Comparison of ENCODE assay signal across 9 cellular contexts in the genomic region with DNA sequence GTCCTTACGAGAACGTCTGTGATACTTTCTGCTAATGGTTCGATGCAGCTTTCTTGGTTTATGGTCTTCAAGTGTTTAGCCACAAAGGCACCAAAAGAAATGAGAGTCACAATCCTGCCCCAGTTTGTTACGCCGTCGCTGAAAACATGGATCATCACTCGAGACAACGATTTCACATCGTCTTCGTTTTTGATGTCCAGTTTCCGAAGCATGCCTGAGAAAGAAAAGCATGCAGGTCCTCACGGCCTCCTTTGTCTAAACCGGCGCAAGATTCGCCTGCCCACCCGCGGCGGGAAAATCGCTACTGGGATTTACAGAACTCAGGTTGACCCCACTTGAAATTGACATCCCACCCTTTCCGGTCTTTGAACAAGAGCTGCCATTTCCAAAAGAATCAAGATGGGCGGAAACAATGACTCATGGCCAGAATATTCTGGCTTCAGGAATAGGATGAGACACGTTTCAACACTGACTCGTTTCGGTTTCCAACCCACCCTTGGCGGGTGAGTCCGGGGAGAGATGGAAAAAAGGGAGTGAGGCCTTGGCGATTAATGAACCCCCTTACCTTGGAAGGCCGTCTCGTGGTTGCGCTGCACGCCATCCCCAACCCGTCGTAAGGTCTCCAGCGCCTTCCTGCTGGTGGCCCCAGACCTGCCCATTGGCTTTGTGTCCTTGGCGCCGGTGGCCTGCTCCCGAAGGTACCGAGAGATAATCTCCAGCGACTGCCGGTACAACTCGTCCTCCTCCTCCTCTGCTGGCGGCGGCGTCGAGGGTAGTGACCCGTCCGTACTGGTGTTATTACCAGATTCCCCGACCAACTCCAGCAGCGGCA. TPM values are rescaled to one million over a fixed set of nuclear protein-coding genes. Genes with fewer than 3 reads are reported as not detected.
DNase-seq lines count a peak whose midpoint lies in the region; ATAC-seq, FAIRE-seq and TF ChIP-seq lines count a peak whose summit lies in the region.
"Had no signal": no experiment of that assay in that cellular context is flagged by ENCODE, and none has a peak within 500 bp of the region (broad histone marks: within the 10 kb centered on the region; RNA-seq: fewer than 3 reads in every experiment).

No MANE protein-coding gene starts in this region.

- TF ChIP-seq CTCF in KMS-11 (conservative IDR thresholded peaks at IDR 0.05; ENCODE audit: low read depth, low read length) (no peak), SK-N-SH (IDR thresholded peaks at IDR 0.05) (no peak), bronchial epithelial cell (IDR thresholded peaks at IDR 0.05; ENCODE audit: insufficient read depth, low read length, severe bottlenecking) (no peak), keratinocyte (optimal IDR thresholded peaks at IDR 0.05 in 1 of 3, IDR thresholded peaks at IDR 0.05 in 1 of 3, conservative IDR thresholded peaks at IDR 0.05 in 1 of 3; ENCODE audit: extremely low read depth in 1 of 3, insufficient read depth in 2 of 3, low read length in 3 of 3) (no peak), smooth muscle cell (IDR thresholded peaks at IDR 0.05; ENCODE audit: borderline replicate concordance, insufficient read depth, poor library complexity, severe bottlenecking) (no peak)

- peaks cover 60% of the 10 kb centered on the region for H3F3A ChIP-seq in SK-N-SH (replicated peaks; ENCODE audit: insufficient read depth)
- peaks cover 51% of the 10 kb centered on the region for H3F3A ChIP-seq in smooth muscle cell (ENCODE audit: low read depth)

- H3K4me2 ChIP-seq in KMS-11, result peak overlapping the region; percentile 99
- peak overlapping the region; percentile 89 for H3K4me2 ChIP-seq in SK-N-SH
- no peak overlapping the region for H3K4me2 ChIP-seq in keratinocyte (ENCODE audit: control insufficient read depth, extremely low read depth, insufficient read depth, low read depth, low read length)
- peak overlapping the region; percentile 83 for H3K4me2 ChIP-seq in smooth muscle cell

- no peaks in the 10 kb centered on the region for H3K9me3 ChIP-seq in SK-N-SH
- no peaks in the 10 kb centered on the region for H3K9me3 ChIP-seq in keratinocyte (ENCODE audit: control insufficient read depth, low read depth, low read length)
- H3K9me3 ChIP-seq in smooth muscle cell (replicated peaks; ENCODE audit: low read depth), result no peaks in the 10 kb centered on the region

- H4K20me1 ChIP-seq in KMS-11 (ENCODE audit: insufficient read depth), result peaks cover 49% of the 10 kb centered on the region
- H4K20me1 ChIP-seq in SK-N-SH (ENCODE audit: insufficient read depth), result peaks cover 56% of the 10 kb centered on the region
- peaks cover 44% of the 10 kb centered on the region for H4K20me1 ChIP-seq in keratinocyte (ENCODE audit: control insufficient read depth, extremely low read depth, insufficient read depth, low read length)
- peaks cover 59% of the 10 kb centered on the region for H4K20me1 ChIP-seq in smooth muscle cell (ENCODE audit: low read depth)

- H3K36me3 ChIP-seq in KMS-11 (ENCODE audit: insufficient read depth) (peaks cover 49% of the 10 kb centered on the region), SK-N-SH (replicated peaks in 1 of 2; ENCODE audit: control insufficient read depth in 1 of 2, insufficient read depth in 2 of 2, low read length in 1 of 2) (peaks cover 46 to 56% of the 10 kb centered on the region in 2 experiments), bronchial epithelial cell (ENCODE audit: control insufficient read depth, insufficient read depth, low read length) (peaks cover 20% of the 10 kb centered on the region), keratinocyte (ENCODE audit: control insufficient read depth in 2 of 2, extremely low read depth in 1 of 2, insufficient read depth in 2 of 2, low read length in 2 of 2) (peaks cover 18 to 51% of the 10 kb centered on the region in 2 experiments), smooth muscle cell (ENCODE audit: low read depth) (peaks cover 32% of the 10 kb centered on the region)

- H3K27ac ChIP-seq in KMS-11 (peak overlapping the region; percentile 78), SK-N-SH (ENCODE audit: low read depth in 2 of 2, low read length in 1 of 2) (peak overlapping the region; percentile 97 to 100), keratinocyte (ENCODE audit: control insufficient read depth, insufficient read depth, low read length) (peak overlapping the region; percentile 98), smooth muscle cell (ENCODE audit: low read depth) (peak overlapping the region; percentile 96)

- H3K4me3 ChIP-seq in KMS-11 (IDR thresholded peaks at IDR 0.05; ENCODE audit: insufficient read depth, low read depth, low read length), result peak overlapping the region; percentile 98
- peak overlapping the region; percentile 95 to 98 for H3K4me3 ChIP-seq in SK-N-SH (ENCODE audit: low read depth in 2 of 2, low read length in 1 of 2)
- peak overlapping the region; percentile 99 for H3K4me3 ChIP-seq in bronchial epithelial cell (ENCODE audit: low read depth, low read length)
- H3K4me3 ChIP-seq in keratinocyte (ENCODE audit: control insufficient read depth in 2 of 3, extremely low read depth in 1 of 3, insufficient read depth in 2 of 3, low read depth in 1 of 3, low read length in 3 of 3), result peak overlapping the region; percentile 90 to 98 (median 97)
- peak overlapping the region; percentile 92 for H3K4me3 ChIP-seq in smooth muscle cell

- CTCF ChIA-PET in SK-N-SH (lab: Yijun Ruan, JAX), result interaction anchor here (1.1 to 13.4 kb wide), 3 partner anchors 17 to 62 kb away, joined by 3 to 142 read pairs (median 4); a partner anchor contains a TSS

- no peak for ATAC-seq in GM18517 (IDR thresholded peaks at IDR 0.05; ENCODE audit: unreplicated experiment)

- POLR2A ChIA-PET in SK-N-SH (lab: Yijun Ruan, JAX), result interaction anchor here (0.6 to 7.0 kb wide), 10 partner anchors 8 to 427 kb away, joined by 3 to 149 read pairs (median 4); a partner anchor contains a TSS

- H3K9me2 ChIP-seq in SK-N-SH, result no peaks in the 10 kb centered on the region

- TF ChIP-seq RAD21 in SK-N-SH (IDR thresholded peaks at IDR 0.05; ENCODE audit: low read length), result no peak

- peaks cover 54% of the 10 kb centered on the region for H3K4me1 ChIP-seq in KMS-11 (ENCODE audit: low read depth, poor library complexity, severe bottlenecking)
- peaks cover 14 to 28% of the 10 kb centered on the region in 2 experiments; a peak in 3 of 4 replicates for H3K4me1 ChIP-seq in SK-N-SH (ENCODE audit: control insufficient read depth in 1 of 2, insufficient read depth in 2 of 2, low read depth in 1 of 2, low read length in 1 of 2)
- peaks cover 30% of the 10 kb centered on the region for H3K4me1 ChIP-seq in keratinocyte (ENCODE audit: control insufficient read depth, extremely low read depth, insufficient read depth, low read length)
- peaks cover 27% of the 10 kb centered on the region for H3K4me1 ChIP-seq in smooth muscle cell (ENCODE audit: low read depth)

- no peaks in the 10 kb centered on the region for H3K27me3 ChIP-seq in KMS-11 (ENCODE audit: insufficient read depth, low read depth)
- H3K27me3 ChIP-seq in SK-N-SH (ENCODE audit: insufficient read depth), result no peaks in the 10 kb centered on the region
- H3K27me3 ChIP-seq in bronchial epithelial cell (ENCODE audit: control insufficient read depth, insufficient read depth, low read length), result no peaks in the 10 kb centered on the region
- H3K27me3 ChIP-seq in keratinocyte (ENCODE audit: control insufficient read depth, extremely low read depth, insufficient read depth, low read length), result no peaks in the 10 kb centered on the region
- H3K27me3 ChIP-seq in smooth muscle cell (ENCODE audit: low read depth), result no peaks in the 10 kb centered on the region

- H2AFZ ChIP-seq in KMS-11 (ENCODE audit: low read depth) (peak overlapping the region; percentile 25; the same call in 1 of the 2 replicates), SK-N-SH (ENCODE audit: low read depth) (no peak overlapping the region), keratinocyte (ENCODE audit: control insufficient read depth, low read length) (no peak overlapping the region), smooth muscle cell (ENCODE audit: low read depth) (no peak overlapping the region)

- FAIRE-seq in bronchial epithelial cell (lab: Jason Lieb, UNC) (no peak), keratinocyte (lab: Jason Lieb, UNC) (no peak)
- FAIRE-seq: endometrium had no signal

- H3K9ac ChIP-seq in KMS-11, result peak overlapping the region; percentile 92
- peak overlapping the region; percentile 100 for H3K9ac ChIP-seq in SK-N-SH
- H3K9ac ChIP-seq in keratinocyte (ENCODE audit: control insufficient read depth, extremely low read depth, insufficient read depth, low read length), result peak overlapping the region; percentile 99
- H3K9ac ChIP-seq in smooth muscle cell (ENCODE audit: low read depth), result peak overlapping the region; percentile 99

- H3K79me2 ChIP-seq in KMS-11 (ENCODE audit: insufficient read depth, low read depth) (peaks cover 65% of the 10 kb centered on the region), SK-N-SH (ENCODE audit: insufficient read depth) (peaks cover 84% of the 10 kb centered on the region), keratinocyte (ENCODE audit: control insufficient read depth, insufficient read depth, low read length) (peaks cover 60% of the 10 kb centered on the region), smooth muscle cell (ENCODE audit: low read depth) (peaks cover 68% of the 10 kb centered on the region)

- no peaks in the 10 kb centered on the region for H3K9me1 ChIP-seq in keratinocyte (ENCODE audit: control insufficient read depth, extremely low read depth, insufficient read depth, low read length)

- under 1% methylated on average over 42 of the region's 49 CpGs for WGBS in SK-N-SH (ENCODE audit: low lambda C conversion rate)
- 2% methylated on average over 49 of the region's 49 CpGs for WGBS in smooth muscle cell (ENCODE audit: low lambda C conversion rate)

- TF ChIP-seq EP300 in SK-N-SH (IDR thresholded peaks at IDR 0.05; ENCODE audit: borderline replicate concordance in 1 of 2, low read depth in 1 of 2, low read length in 1 of 2), result no peak

- DNase-seq in GM04504 (ENCODE audit: low read depth) (peak; percentile 80), SK-N-SH (peak; percentile 27), bronchial epithelial cell (ENCODE audit: low read depth) (peak; percentile 76), keratinocyte (ENCODE audit: low read depth, low spot score) (no peak), smooth muscle cell (lab: John Stamatoyannopoulos, UW; ENCODE audit: unreplicated experiment) (peak; percentile 81), HPDE6-E6E7 (ENCODE audit: extremely low spot score) (no peak)

- dilution Hi-C loops in keratinocyte (cut with MboI; ENCODE audit: extremely low pct_ligation_motif_present, low sequenced_read_pairs), result no loop called here

RNA-seq across cellular contexts. Expression of a gene that starts 0.9 kb away (rescaled TPM):
- polyA plus RNA-seq in SK-N-SH (2012; rRNA removed) (110 and 131 TPM in 2 replicates), keratinocyte (105 to 237 TPM (median 156 TPM) in 3 replicates), smooth muscle cell (224 and 247 TPM in 2 replicates)
- 70.8 and 82.9 TPM in 2 replicates for polyA plus RNA-seq in SK-N-SH (2012; cell fraction: cytosol; rRNA removed)
- polyA plus RNA-seq in SK-N-SH (2012; cell fraction: nucleus; rRNA removed), result 354 and 429 TPM in 2 replicates
- total RNA-seq in bronchial epithelial cell (247 and 280 TPM in 2 replicates), smooth muscle cell (519 and 630 TPM in 2 replicates)
- polyA plus RNA-seq in keratinocyte (2011; ENCODE audit: low read depth), result 301 TPM
- 85.0 and 142 TPM in 2 replicates for polyA plus RNA-seq in keratinocyte (2011; cell fraction: cytosol; rRNA removed)
- polyA plus RNA-seq in keratinocyte (2011; cell fraction: nucleus; rRNA removed), result 241 and 336 TPM in 2 replicates
- polyA plus RNA-seq in keratinocyte (2012; ENCODE audit: low replicate concordance), result 139 and 235 TPM in 2 replicates
- polyA minus RNA-seq in keratinocyte, result 75.7 to 233 TPM (median 111 TPM) in 3 replicates
- 164 TPM for polyA minus RNA-seq in keratinocyte (2011; cell fraction: cytosol; rRNA and poly(A)+ RNA removed)
- 148 and 203 TPM in 2 replicates for polyA minus RNA-seq in keratinocyte (2011; cell fraction: nucleus; rRNA and poly(A)+ RNA removed)

RNA-seq across cellular contexts. Expression of a gene that starts 29.3 kb away (rescaled TPM):
- polyA plus RNA-seq in SK-N-SH (2012; rRNA removed) (2.4 and 3.4 TPM in 2 replicates), keratinocyte (7.0 to 22.8 TPM (median 7.0 TPM) in 3 replicates), smooth muscle cell (8.4 and 20.8 TPM in 2 replicates)
- polyA plus RNA-seq in SK-N-SH (2012; cell fraction: cytosol; rRNA removed), result 1.9 and 3.0 TPM in 2 replicates
- polyA plus RNA-seq in SK-N-SH (2012; cell fraction: nucleus; rRNA removed), result 11.2 and 16.1 TPM in 2 replicates
- total RNA-seq in bronchial epithelial cell (1.2 and 1.6 TPM in 2 replicates), smooth muscle cell (2.4 and 6.4 TPM in 2 replicates)
- 29.1 TPM for polyA plus RNA-seq in keratinocyte (2011; ENCODE audit: low read depth)
- polyA plus RNA-seq in keratinocyte (2011; cell fraction: cytosol; rRNA removed), result 13.1 and 16.6 TPM in 2 replicates
- polyA plus RNA-seq in keratinocyte (2011; cell fraction: nucleus; rRNA removed), result 105 and 147 TPM in 2 replicates
- polyA plus RNA-seq in keratinocyte (2012; ENCODE audit: low replicate concordance), result 8.6 and 128 TPM in 2 replicates
- 7.5 to 15.6 TPM (median 14.2 TPM) in 3 replicates for polyA minus RNA-seq in keratinocyte
- polyA minus RNA-seq in keratinocyte (2011; cell fraction: cytosol; rRNA and poly(A)+ RNA removed), result 13.2 TPM
- 33.8 and 40.9 TPM in 2 replicates for polyA minus RNA-seq in keratinocyte (2011; cell fraction: nucleus; rRNA and poly(A)+ RNA removed)

RNA-seq across cellular contexts. Expression of a gene that starts 50.9 kb away (rescaled TPM):
- 47.4 and 56.3 TPM in 2 replicates for polyA plus RNA-seq in SK-N-SH (2012; rRNA removed)
- 62.5 and 74.7 TPM in 2 replicates for polyA plus RNA-seq in SK-N-SH (2012; cell fraction: cytosol; rRNA removed)
- polyA plus RNA-seq in SK-N-SH (2012; cell fraction: nucleus; rRNA removed), result 32.5 and 33.7 TPM in 2 replicates
- 123 and 124 TPM in 2 replicates for total RNA-seq in bronchial epithelial cell
- 76.8 to 157 TPM (median 102 TPM) in 3 replicates for polyA plus RNA-seq in keratinocyte
- polyA plus RNA-seq in keratinocyte (2011; ENCODE audit: low read depth), result 59.7 TPM
- 99.0 and 125 TPM in 2 replicates for polyA plus RNA-seq in keratinocyte (2011; cell fraction: cytosol; rRNA removed)
- 56.9 and 69.4 TPM in 2 replicates for polyA plus RNA-seq in keratinocyte (2011; cell fraction: nucleus; rRNA removed)
- 87.5 and 131 TPM in 2 replicates for polyA plus RNA-seq in keratinocyte (2012; ENCODE audit: low replicate concordance)
- 13.2 to 36.5 TPM (median 22.0 TPM) in 3 replicates for polyA minus RNA-seq in keratinocyte
- 27.0 TPM for polyA minus RNA-seq in keratinocyte (2011; cell fraction: cytosol; rRNA and poly(A)+ RNA removed)
- 7.9 and 12.7 TPM in 2 replicates for polyA minus RNA-seq in keratinocyte (2011; cell fraction: nucleus; rRNA and poly(A)+ RNA removed)
- 63.5 and 66.3 TPM in 2 replicates for total RNA-seq in smooth muscle cell
- 31.3 and 54.7 TPM in 2 replicates for polyA plus RNA-seq in smooth muscle cell

Comparison
In these comparisons a context has a peak if more than half of its experiments do, and no peak if none do; other contexts are left out.
1. DNase-seq: peak in GM04504 (single experiment), SK-N-SH (single experiment), bronchial epithelial cell (single experiment) and smooth muscle cell (single experiment); none in keratinocyte (single experiment) and HPDE6-E6E7 (single experiment).
2. Peak in every context shown above with its lines, with median percentiles within 50 percentile points of each other: H3K27ac ChIP-seq, H3K4me3 ChIP-seq and H3K9ac ChIP-seq.